In genomic region chr10:114393482-114393881, GRCh38 we compare ENCODE assay signal across 21 cellular contexts. TPM values are rescaled to one million over a fixed set of nuclear protein-coding genes. Genes with fewer than 3 reads are reported as not detected.
DNase-seq lines count a peak whose midpoint lies in the region; ATAC-seq, FAIRE-seq and TF ChIP-seq lines count a peak whose summit lies in the region.
"Had no signal": no experiment of that assay in that cellular context is flagged by ENCODE, and none has a peak within 500 bp of the region (broad histone marks: within the 10 kb centered on the region; RNA-seq: fewer than 3 reads in every experiment).

No MANE protein-coding gene starts in this region.

- H3K27ac Mint-ChIP-seq in stimulated activated naive CD8-positive, alpha-beta T cell treated with anti-CD3 and anti-CD28 coated beads, Interleukin-15, amount 100 ng/mL, for 72 hours: no peak overlapping the region
- H3K27ac Mint-ChIP-seq: activated naive CD4-positive, alpha-beta T cell treated with anti-CD3 and anti-CD28 coated beads, Interleukin-2, amount 50 U/mL, for 24 hours; T-cell had no signal

- H2AK5ac ChIP-seq in IMR-90 (ENCODE audit: low read depth, low read length): no peak overlapping the region

- no CpG with 5 or more reads among the region's 11 CpGs for WGBS in IMR-90 (ENCODE audit: extremely low coverage in 2 of 2, insufficient read length in 1 of 2), 2 experiments
- 72 to 85% methylated on average over 11 of the region's 11 CpGs for WGBS in sigmoid colon, 2 donors

- H2AFZ ChIP-seq in IMR-90 (replicated peaks; ENCODE audit: low read length, poor library complexity): peak overlapping the region; percentile 71

- no peak overlapping the region for H2BK5ac ChIP-seq in IMR-90 (ENCODE audit: low read depth, low read length, poor library complexity, severe bottlenecking)

- H3K4me1 ChIP-seq in IMR-90 (ENCODE audit: control insufficient read depth, insufficient read depth, low read length) (peaks cover 1% of the 10 kb centered on the region; the same call in 1 of the 2 replicates), sigmoid colon (peaks cover 0 to 51% (median 38%) of the 10 kb centered on the region in 4 donors)
- H3K4me1 ChIP-seq: upper lobe of left lung had no signal

- H3K9me3 Mint-ChIP-seq in stimulated activated naive CD8-positive, alpha-beta T cell treated with anti-CD3 and anti-CD28 coated beads, Interleukin-15, amount 100 ng/mL, for 72 hours: peaks cover 2 to 5% of the 10 kb centered on the region in 2 donors
- H3K9me3 Mint-ChIP-seq: activated naive CD4-positive, alpha-beta T cell treated with anti-CD3 and anti-CD28 coated beads, Interleukin-2, amount 50 U/mL, for 24 hours; T-cell had no signal

- H4K8ac ChIP-seq in IMR-90 (ENCODE audit: low read depth in 2 of 2, low read length in 2 of 2): no peak overlapping the region

- TF ChIP-seq EP300 in sigmoid colon (IDR thresholded peaks at IDR 0.05): no peak

- H3K56ac ChIP-seq in IMR-90 (ENCODE audit: extremely low read depth, insufficient read depth, low read length): no peak overlapping the region

- H3K9me3 ChIP-seq in IMR-90 (ENCODE audit: control insufficient read depth, insufficient read depth, low read length) (no peaks in the 10 kb centered on the region), sigmoid colon (no peaks in the 10 kb centered on the region)
- H3K9me3 ChIP-seq: heart right ventricle, upper lobe of left lung had no signal

- TF ChIP-seq RAD21 in IMR-90 (IDR thresholded peaks at IDR 0.05; ENCODE audit: low read length): no peak

- H3K27me3 Mint-ChIP-seq in stimulated activated naive CD8-positive, alpha-beta T cell treated with anti-CD3 and anti-CD28 coated beads, Interleukin-15, amount 100 ng/mL, for 72 hours: peaks cover 82% of the 10 kb centered on the region

- H2AK9ac ChIP-seq in IMR-90 (replicated peaks; ENCODE audit: low read depth, low read length, poor library complexity): peak overlapping the region; percentile 16

- peaks cover 55% of the 10 kb centered on the region for H3K4me1 Mint-ChIP-seq in stimulated activated naive CD8-positive, alpha-beta T cell treated with anti-CD3 and anti-CD28 coated beads, Interleukin-15, amount 100 ng/mL, for 72 hours

- no peak overlapping the region for H3K18ac ChIP-seq in IMR-90 (ENCODE audit: low read depth, low read length)

- H3K9ac ChIP-seq in IMR-90 (ENCODE audit: low read depth, low read length): no peak overlapping the region

- H3K23ac ChIP-seq in IMR-90 (ENCODE audit: low read depth, low read length): no peak overlapping the region

- H3K79me1 ChIP-seq in IMR-90 (ENCODE audit: low read depth in 1 of 2, low read length in 2 of 2): no peaks in the 10 kb centered on the region

- CTCF ChIA-PET in IMR-90 (lab: Yijun Ruan, JAX): no interaction called here

- no peak overlapping the region for H4K91ac ChIP-seq in IMR-90 (ENCODE audit: insufficient read depth, low read depth, low read length)

- H4K5ac ChIP-seq in IMR-90 (ENCODE audit: low read depth, low read length): no peak overlapping the region

- peak; percentile 42 for DNase-seq in IMR-90
- DNase-seq in bronchial epithelial cell (ENCODE audit: low read depth): peak; percentile 69
- peak; percentile 67 for DNase-seq in islet precursor cell
- peak; percentile 61 for DNase-seq in sigmoid colon
- DNase-seq in stimulated activated naive CD8-positive, alpha-beta T cell treated with anti-CD3 and anti-CD28 coated beads, Interleukin-15, amount 100 ng/mL, for 72 hours: no peak
- DNase-seq in stimulated activated CD4-positive, alpha-beta T cell treated with anti-CD3 and anti-CD28 coated beads, Interleukin-2, amount 100 ng/mL, for 24 hours: no peak
- DNase-seq: activated CD4-positive, CD25-positive, alpha-beta regulatory T cell treated with anti-CD3 and anti-CD28 coated beads, Interleukin-2, amount 50 U/mL, for 72 hours; activated CD8-positive, alpha-beta memory T cell treated with anti-CD3 and anti-CD28 coated beads, Interleukin-2, amount 50 U/mL, for 4 hours; central memory CD4-positive, alpha-beta T cell; GF-D8; heart right ventricle; NCI-H1930; NCI-H774; retina; stimulated activated CD4-positive, alpha-beta T cell treated with anti-CD3 and anti-CD28 coated beads, Interleukin-1b, Interleukin-23, amount 100 ng/mL, for 48 hours; T-cell; upper lobe of left lung had no signal

- H2BK20ac ChIP-seq in IMR-90 (ENCODE audit: low read depth, low read length): no peak overlapping the region

- no peak overlapping the region for H2BK120ac ChIP-seq in IMR-90 (ENCODE audit: low read depth, low read length)

- in situ Hi-C loops in IMR-90 (cut with MboI; ENCODE audit: low sequenced_read_pairs): no loop called here

- no peak overlapping the region for H2BK15ac ChIP-seq in IMR-90 (ENCODE audit: low read depth, low read length)

- H3K27ac ChIP-seq in IMR-90 (ENCODE audit: insufficient read depth, low read length) (no peak overlapping the region), sigmoid colon (peak overlapping the region; percentile 26 to 53 (median 45))
- H3K27ac ChIP-seq: upper lobe of left lung had no signal

- no peak overlapping the region for H3K14ac ChIP-seq in IMR-90 (replicated peaks; ENCODE audit: low read depth, low read length)

- no peak for TF ChIP-seq POLR2A in IMR-90 (IDR thresholded peaks at IDR 0.05; ENCODE audit: low read depth, low read length)
- TF ChIP-seq POLR2A in sigmoid colon (IDR thresholded peaks at IDR 0.05): no peak

- H3K27me3 ChIP-seq in IMR-90 (ENCODE audit: control insufficient read depth, insufficient read depth, low read length) (peaks cover 40% of the 10 kb centered on the region), bronchial epithelial cell (ENCODE audit: control insufficient read depth, insufficient read depth, low read length) (no peaks in the 10 kb centered on the region), sigmoid colon (no peaks in the 10 kb centered on the region)
- H3K27me3 ChIP-seq: upper lobe of left lung had no signal

- no peaks in the 10 kb centered on the region for H4K20me1 ChIP-seq in IMR-90 (ENCODE audit: insufficient read depth, low read length)

- POLR2A ChIA-PET in IMR-90 (lab: Charles Lee; ENCODE audit: unreplicated experiment): no interaction called here

- H3K9me1 ChIP-seq in IMR-90 (ENCODE audit: insufficient read depth, low read length): no peaks in the 10 kb centered on the region

- ATAC-seq in IMR-90 (ENCODE audit: low read depth): no peak
- ATAC-seq in stimulated activated naive CD8-positive, alpha-beta T cell treated with anti-CD3 and anti-CD28 coated beads, Interleukin-15, amount 100 ng/mL, for 72 hours: no peak
- no peak for ATAC-seq in HG03135 (IDR thresholded peaks at IDR 0.05; ENCODE audit: unreplicated experiment)
- no peak for ATAC-seq in GM21528 (IDR thresholded peaks at IDR 0.05; ENCODE audit: low FRiP score, unreplicated experiment)
- ATAC-seq: T-cell had no signal

- BruUV-seq in IMR-90 (replicated peaks; lab: Mats Ljungman, UMichigan): no TSS peak

- H3K4me2 ChIP-seq in IMR-90 (ENCODE audit: low read depth, low read length): no peak overlapping the region

- H3K36me3 ChIP-seq in IMR-90 (ENCODE audit: control insufficient read depth, insufficient read depth, low read length) (no peaks in the 10 kb centered on the region), bronchial epithelial cell (ENCODE audit: control insufficient read depth, insufficient read depth, low read length) (no peaks in the 10 kb centered on the region), sigmoid colon (no peaks in the 10 kb centered on the region)
- H3K36me3 ChIP-seq: heart right ventricle, upper lobe of left lung had no signal

- no peak overlapping the region for H3K4ac ChIP-seq in IMR-90 (ENCODE audit: low read depth, low read length)

- FAIRE-seq in bronchial epithelial cell (lab: Jason Lieb, UNC): no peak
- FAIRE-seq: HTR-8/SVneo had no signal

- no peak overlapping the region for H3K4me3 Mint-ChIP-seq in stimulated activated naive CD8-positive, alpha-beta T cell treated with anti-CD3 and anti-CD28 coated beads, Interleukin-15, amount 100 ng/mL, for 72 hours
- H3K4me3 Mint-ChIP-seq: activated naive CD4-positive, alpha-beta T cell treated with anti-CD3 and anti-CD28 coated beads, Interleukin-2, amount 50 U/mL, for 24 hours; T-cell had no signal

- intact Hi-C loops in IMR-90 (cut with micrococcal nuclease) (no loop called here), sigmoid colon (cut with DNase I) (no loop called here)

- H3K4me3 ChIP-seq in IMR-90 (ENCODE audit: insufficient read depth, low read depth, low read length) (no peak overlapping the region), bronchial epithelial cell (ENCODE audit: low read depth, low read length) (no peak overlapping the region), sigmoid colon (no peak overlapping the region)
- H3K4me3 ChIP-seq: heart right ventricle, upper lobe of left lung had no signal

- dilution Hi-C loops in IMR-90 (cut with HindIII; ENCODE audit: low sequenced_read_pairs, unreplicated experiment): no loop called here

- TF ChIP-seq CTCF in IMR-90 (conservative IDR thresholded peaks at IDR 0.05; ENCODE audit: low read depth, low read length) (no peak), bronchial epithelial cell (IDR thresholded peaks at IDR 0.05; ENCODE audit: insufficient read depth, low read length, severe bottlenecking) (no peak), sigmoid colon (IDR thresholded peaks at IDR 0.05) (no peak)

TF ChIP-seq in IMR-90, 13 proteins besides CTCF, POLR2A, EP300 and RAD21 (continues in another document):
- TF ChIP-seq MXI1 (IDR thresholded peaks at IDR 0.05; ENCODE audit: borderline replicate concordance, low read depth, low read length) (no peak), NFE2L2 (IDR thresholded peaks at IDR 0.05; ENCODE audit: low read depth, low read length) (no peak), BHLHE40 (IDR thresholded peaks at IDR 0.05; ENCODE audit: low read depth, low read length) (no peak), SMC3 (IDR thresholded peaks at IDR 0.05; ENCODE audit: low read depth, low read length) (no peak), MAFK (IDR thresholded peaks at IDR 0.05; ENCODE audit: low read depth, low read length) (no peak), MAZ (IDR thresholded peaks at IDR 0.05; ENCODE audit: borderline replicate concordance, low read depth, low read length) (no peak), RCOR1 (IDR thresholded peaks at IDR 0.05; ENCODE audit: insufficient replicate concordance, low read length) (no peak)

RNA-seq across cellular contexts. Expression of gene AFAP1L2, which starts 10.8 kb away (rescaled TPM):
- total RNA-seq in IMR-90 (2012; rRNA removed) (under 0.01 TPM in 1 of 2 replicates, not detected in the other), bronchial epithelial cell (6.8 and 10.8 TPM in 2 replicates), sigmoid colon (10 to 100 TPM in 3 of 4 donors, 1 to 10 TPM in 1; 7.6 to 26.0 (median 19.1) TPM)
- polyA plus RNA-seq in IMR-90 (2012; rRNA removed) (0.10 and 0.22 TPM in 2 replicates), sigmoid colon (1 to 10 TPM; 2.5 to 7.9 (median 4.8) TPM)
- polyA plus RNA-seq in IMR-90 (2012; cell fraction: cytosol; rRNA removed): 0.13 and 0.27 TPM in 2 replicates
- 0.31 and 0.35 TPM in 2 replicates for polyA plus RNA-seq in IMR-90 (2012; cell fraction: nucleus; rRNA removed; ENCODE audit: low replicate concordance)

Comparison
In these comparisons a context has a peak if more than half of its experiments do, and no peak if none do; other contexts are left out.
1. DNase-seq: peak in IMR-90 (single experiment), bronchial epithelial cell (single experiment), islet precursor cell (single experiment) and sigmoid colon (single experiment); none in stimulated activated naive CD8-positive, alpha-beta T cell treated with anti-CD3 and anti-CD28 coated beads, Interleukin-15, amount 100 ng/mL, for 72 hours (0 of 2) and stimulated activated CD4-positive, alpha-beta T cell treated with anti-CD3 and anti-CD28 coated beads, Interleukin-2, amount 100 ng/mL, for 24 hours (0 of 2).